In genomic region chr16:69599731-69600130, GRCh38 we compare ENCODE assay signal across 16 cellular contexts.
"Had no signal": no experiment of that assay in that cellular context is flagged by ENCODE, and none has a peak within 500 bp of the region (broad histone marks: within the 10 kb centered on the region; RNA-seq: fewer than 3 reads in every experiment).

No MANE protein-coding gene starts in this region.

- H3K27me3 ChIP-seq: colonic mucosa, gastroesophageal sphincter, right atrium auricular region had no signal

- H3K4me3 Mint-ChIP-seq: activated CD4-positive, alpha-beta T cell treated with anti-CD3 and anti-CD28 coated beads, Interleukin-2, amount 10 ng/mL, durations not matched to agents 7 days and 5 days; activated naive CD8-positive, alpha-beta T cell treated with anti-CD3 and anti-CD28 coated beads, Interleukin-2, amount 10 ng/mL, durations not matched to agents 7 days and 5 days; activated T-helper 17 cell treated with anti-CD3 and anti-CD28 coated beads, Interleukin-2, amount 50 U/mL, for 72 hours; stimulated activated effector memory CD8-positive, alpha-beta T cell treated with anti-CD3 and anti-CD28 coated beads, Interleukin-12 subunit alpha, Interleukin-12 subunit beta, amount 100 ng/mL, for 72 hours; T-helper 17 cell; type B pancreatic cell had no signal

- H3K36me3 ChIP-seq: colonic mucosa, gastroesophageal sphincter, left ventricle myocardium inferior, right atrium auricular region had no signal

- H3K9me3 Mint-ChIP-seq: activated CD4-positive, alpha-beta T cell treated with anti-CD3 and anti-CD28 coated beads, Interleukin-2, amount 10 ng/mL, durations not matched to agents 7 days and 5 days; activated naive CD8-positive, alpha-beta T cell treated with anti-CD3 and anti-CD28 coated beads, Interleukin-2, amount 10 ng/mL, durations not matched to agents 7 days and 5 days; activated T-helper 17 cell treated with anti-CD3 and anti-CD28 coated beads, Interleukin-2, amount 50 U/mL, for 72 hours; stimulated activated effector memory CD8-positive, alpha-beta T cell treated with anti-CD3 and anti-CD28 coated beads, Interleukin-12 subunit alpha, Interleukin-12 subunit beta, amount 100 ng/mL, for 72 hours; type B pancreatic cell had no signal

- H3K4me3 ChIP-seq: colonic mucosa, gastroesophageal sphincter, left ventricle myocardium inferior, right atrium auricular region had no signal

- ATAC-seq: activated T-helper 17 cell treated with anti-CD3 and anti-CD28 coated beads, Interleukin-2, amount 50 U/mL, for 72 hours; gastroesophageal sphincter; stimulated activated effector memory CD8-positive, alpha-beta T cell treated with anti-CD3 and anti-CD28 coated beads, Interleukin-12 subunit alpha, Interleukin-12 subunit beta, amount 100 ng/mL, for 72 hours; T-helper 17 cell had no signal

- H3K27ac ChIP-seq: colonic mucosa, gastroesophageal sphincter, left ventricle myocardium inferior, right atrium auricular region had no signal

- DNase-seq: activated CD4-positive, alpha-beta T cell treated with anti-CD3 and anti-CD28 coated beads, Interleukin-2, amount 10 ng/mL, durations not matched to agents 7 days and 5 days; activated CD4-positive, CD25-positive, alpha-beta regulatory T cell; activated naive CD8-positive, alpha-beta T cell treated with anti-CD3 and anti-CD28 coated beads, Interleukin-2, amount 10 ng/mL, durations not matched to agents 7 days and 5 days; activated T-cell treated with anti-CD3 and anti-CD28 coated beads for 4 hours; aorta; colonic mucosa; effector CD4-positive, alpha-beta T cell; islet precursor cell; left ventricle myocardium inferior; T-helper 17 cell had no signal

- H3K27me3 Mint-ChIP-seq: activated CD4-positive, alpha-beta T cell treated with anti-CD3 and anti-CD28 coated beads, Interleukin-2, amount 10 ng/mL, durations not matched to agents 7 days and 5 days; activated naive CD8-positive, alpha-beta T cell treated with anti-CD3 and anti-CD28 coated beads, Interleukin-2, amount 10 ng/mL, durations not matched to agents 7 days and 5 days; activated T-helper 17 cell treated with anti-CD3 and anti-CD28 coated beads, Interleukin-2, amount 50 U/mL, for 72 hours; T-helper 17 cell; type B pancreatic cell had no signal

- FAIRE-seq: TTC549 had no signal

- H3K9me3 ChIP-seq: colonic mucosa, gastroesophageal sphincter, left ventricle myocardium inferior, right atrium auricular region had no signal

- H3K27ac Mint-ChIP-seq: activated CD4-positive, alpha-beta T cell treated with anti-CD3 and anti-CD28 coated beads, Interleukin-2, amount 10 ng/mL, durations not matched to agents 7 days and 5 days; activated naive CD8-positive, alpha-beta T cell treated with anti-CD3 and anti-CD28 coated beads, Interleukin-2, amount 10 ng/mL, durations not matched to agents 7 days and 5 days; activated T-helper 17 cell treated with anti-CD3 and anti-CD28 coated beads, Interleukin-2, amount 50 U/mL, for 72 hours; stimulated activated effector memory CD8-positive, alpha-beta T cell treated with anti-CD3 and anti-CD28 coated beads, Interleukin-12 subunit alpha, Interleukin-12 subunit beta, amount 100 ng/mL, for 72 hours; T-helper 17 cell; type B pancreatic cell had no signal
